8 cellular contexts compared by ENCODE assay signal in genomic region chr4:139656614-139657486, GRCh38. TPM values are rescaled to one million over a fixed set of nuclear protein-coding genes. Genes with fewer than 3 reads are reported as not detected.
DNase-seq lines count a peak whose midpoint lies in the region; ATAC-seq and TF ChIP-seq lines count a peak whose summit lies in the region.

No MANE protein-coding gene starts in this region.

- H3K27ac ChIP-seq in SU-DHL-6 (ENCODE audit: low read depth, low read length), result no peak overlapping the region
- no peak overlapping the region for H3K27ac ChIP-seq in iPS-18a (ENCODE audit: low read length)
- peak overlapping the region; percentile 74 for H3K27ac ChIP-seq in smooth muscle cell (ENCODE audit: low read depth)

- TF ChIP-seq CTCF in SU-DHL-6 (IDR thresholded peaks at IDR 0.05; ENCODE audit: insufficient read depth, low read length, poor library complexity, severe bottlenecking) (no peak), brain (conservative IDR thresholded peaks at IDR 0.05) (peak; percentile 86 to 91), smooth muscle cell (IDR thresholded peaks at IDR 0.05; ENCODE audit: borderline replicate concordance, insufficient read depth, poor library complexity, severe bottlenecking) (peak; percentile 78)

- H3K4me2 ChIP-seq in SU-DHL-6 (ENCODE audit: low read depth, low read length, poor library complexity, severe bottlenecking) (peak overlapping the region; percentile 40), smooth muscle cell (peak overlapping the region; percentile 62)

- H3K9me3 ChIP-seq in SU-DHL-6 (ENCODE audit: insufficient read depth, low read length), result no peaks in the 10 kb centered on the region
- H3K9me3 ChIP-seq in iPS-18a (ENCODE audit: control insufficient read depth, low read depth, low read length), result no peaks in the 10 kb centered on the region
- H3K9me3 ChIP-seq in smooth muscle cell (replicated peaks; ENCODE audit: low read depth), result no peaks in the 10 kb centered on the region

- no peaks in the 10 kb centered on the region for H3K36me3 Mint-ChIP-seq in brain

- no peak overlapping the region for H3K4me3 ChIP-seq in SU-DHL-6 (ENCODE audit: insufficient read depth, low read length, poor library complexity, severe bottlenecking)
- peak overlapping the region; percentile 39 for H3K4me3 ChIP-seq in iPS-18a (ENCODE audit: low read length)
- no peak overlapping the region for H3K4me3 ChIP-seq in smooth muscle cell

- peaks cover 13% of the 10 kb centered on the region for H3K4me1 ChIP-seq in iPS-18a (ENCODE audit: control insufficient read depth, low read depth, low read length)
- H3K4me1 ChIP-seq in smooth muscle cell (ENCODE audit: low read depth), result peaks cover 14% of the 10 kb centered on the region

- peak overlapping the region; percentile 1 to 74 (median 27) for H3K27ac Mint-ChIP-seq in brain

- peaks cover 3% of the 10 kb centered on the region for H3K27me3 Mint-ChIP-seq in brain

- H3K9me3 Mint-ChIP-seq in brain, result no peaks in the 10 kb centered on the region

- intact Hi-C loops in Right ventricle myocardium inferior (cut with DNase I) (loop anchor here (2.0 kb wide), 1 partner anchor 596 kb away; no protein-coding TSS in a partner anchor), cardiac septum (cut with DNase I) (loop anchor here (5.0 kb wide), 1 partner anchor 595 kb away; no protein-coding TSS in a partner anchor)

- WGBS in smooth muscle cell (ENCODE audit: low lambda C conversion rate), result 20% methylated on average over 13 of the region's 13 CpGs

- H3K36me3 ChIP-seq in SU-DHL-6 (ENCODE audit: low read length), result no peaks in the 10 kb centered on the region
- H3K36me3 ChIP-seq in iPS-18a (ENCODE audit: control insufficient read depth, low read depth, low read length), result no peaks in the 10 kb centered on the region
- no peaks in the 10 kb centered on the region for H3K36me3 ChIP-seq in smooth muscle cell (ENCODE audit: low read depth)

- H3K4me3 Mint-ChIP-seq in brain, result peak overlapping the region in 4 of 5 experiments; percentile 0 to 69 (median 34)

- H3K9ac ChIP-seq in SU-DHL-6 (ENCODE audit: low read length) (no peak overlapping the region), iPS-18a (ENCODE audit: low read length) (no peak overlapping the region), smooth muscle cell (ENCODE audit: low read depth) (no peak overlapping the region)

- peaks cover 33% of the 10 kb centered on the region for H3K4me1 Mint-ChIP-seq in brain

- H3F3A ChIP-seq in SU-DHL-6 (ENCODE audit: insufficient read depth) (no peaks in the 10 kb centered on the region), smooth muscle cell (ENCODE audit: low read depth) (no peaks in the 10 kb centered on the region)

- DNase-seq in Right ventricle myocardium inferior (ENCODE audit: missing footprints) (no peak), cardiac septum (ENCODE audit: low spot score) (no peak), NCI-H1417 (lab: John Stamatoyannopoulos, UW) (peak; percentile 31 to 87 (median 73)), smooth muscle cell (lab: John Stamatoyannopoulos, UW; ENCODE audit: unreplicated experiment) (no peak)

- H3K79me2 ChIP-seq in SU-DHL-6 (ENCODE audit: insufficient read depth, low read length), result no peaks in the 10 kb centered on the region
- H3K79me2 ChIP-seq in smooth muscle cell (ENCODE audit: low read depth), result no peaks in the 10 kb centered on the region

- ATAC-seq in Right ventricle myocardium inferior, result peak; percentile 67
- peak; percentile 59 for ATAC-seq in HG02840 (IDR thresholded peaks at IDR 0.05; ENCODE audit: low FRiP score, unreplicated experiment)

- H4K20me1 ChIP-seq in SU-DHL-6 (ENCODE audit: low read depth, low read length) (no peaks in the 10 kb centered on the region), smooth muscle cell (ENCODE audit: low read depth) (no peaks in the 10 kb centered on the region)

- H3K27me3 ChIP-seq in SU-DHL-6 (ENCODE audit: low read length) (no peaks in the 10 kb centered on the region), iPS-18a (ENCODE audit: control insufficient read depth, insufficient read depth, low read length) (no peaks in the 10 kb centered on the region), smooth muscle cell (ENCODE audit: low read depth) (no peaks in the 10 kb centered on the region)

- no peaks in the 10 kb centered on the region for H3K9me2 ChIP-seq in SU-DHL-6 (replicated peaks; ENCODE audit: insufficient read depth, low read length)

- peak overlapping the region; percentile 45 for H2AFZ ChIP-seq in SU-DHL-6 (ENCODE audit: low read depth, low read length, severe bottlenecking)
- peak overlapping the region; percentile 60 for H2AFZ ChIP-seq in smooth muscle cell (ENCODE audit: low read depth)

RNA-seq across cellular contexts. Expression of gene MGST2, which starts 8.8 kb away (rescaled TPM):
- 101 TPM for total RNA-seq in Right ventricle myocardium inferior
- 90.7 TPM for total RNA-seq in cardiac septum
- polyA plus RNA-seq in brain (ENCODE audit: insufficient read depth, low read depth, low replicate concordance), result 47.3 TPM
- total RNA-seq in smooth muscle cell, result 40.2 and 51.1 TPM in 2 replicates
- polyA plus RNA-seq in smooth muscle cell, result 27.8 and 34.0 TPM in 2 replicates

Comparison
In these comparisons a context has a peak if more than half of its experiments do, and no peak if none do; other contexts are left out.
1. DNase-seq: peak in NCI-H1417 (3 of 3); none in Right ventricle myocardium inferior (single experiment), cardiac septum (single experiment) and smooth muscle cell (single experiment).